Comparison of ENCODE assay signal across 14 cellular contexts in the genomic region with DNA sequence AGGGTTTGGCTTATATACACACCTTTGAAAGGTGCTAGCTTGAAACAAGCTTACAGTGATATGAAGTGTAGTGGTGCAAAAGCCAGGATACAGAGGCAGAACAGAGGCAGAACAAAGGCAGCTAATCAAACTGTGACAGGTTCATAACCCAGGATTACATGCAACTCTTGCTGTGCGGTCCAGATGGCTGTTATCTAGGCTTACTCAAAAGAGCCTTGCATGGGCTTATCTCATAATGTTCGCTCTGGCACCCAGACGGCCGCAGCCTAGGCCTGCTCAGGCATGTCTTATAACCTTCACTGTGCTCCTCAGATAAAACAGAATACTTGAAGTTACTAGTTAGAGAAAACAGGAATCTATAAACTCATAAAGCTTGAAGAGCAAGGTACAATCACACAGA. TPM values are rescaled to one million over a fixed set of nuclear protein-coding genes. Genes with fewer than 3 reads are reported as not detected.
A peak's percentile ranks its signal among the peaks of the same experiment; 100 is the strongest.
DNase-seq lines count a peak whose midpoint lies in the region; ATAC-seq, FAIRE-seq and TF ChIP-seq lines count a peak whose summit lies in the region.
"Had no signal": no experiment of that assay in that cellular context is flagged by ENCODE, and none has a peak within 500 bp of the region (broad histone marks: within the 10 kb centered on the region; RNA-seq: fewer than 3 reads in every experiment).

No MANE protein-coding gene starts in this region.

- H3K36me3 ChIP-seq in mammary epithelial cell (ENCODE audit: insufficient read depth, low read length) (no peaks in the 10 kb centered on the region), mesenchymal stem cell (ENCODE audit: control insufficient read depth in 1 of 2, insufficient read depth in 2 of 2, low read depth in 1 of 2, low read length in 2 of 2) (no peaks in the 10 kb centered on the region)

- ATAC-seq in HG02571 (IDR thresholded peaks at IDR 0.05; ENCODE audit: unreplicated experiment) (no peak), GM21619 (IDR thresholded peaks at IDR 0.05; ENCODE audit: unreplicated experiment) (no peak), HG02798 (IDR thresholded peaks at IDR 0.05; ENCODE audit: poor library complexity, unreplicated experiment) (no peak)
- ATAC-seq: HCT116, natural killer cell had no signal

- H3K4ac ChIP-seq in mesenchymal stem cell (ENCODE audit: low read depth in 1 of 2, low read length in 2 of 2) = no peak overlapping the region

- H3K9me3 ChIP-seq in mammary epithelial cell (replicated peaks; ENCODE audit: insufficient read depth, low read length) = no peaks in the 10 kb centered on the region
- H3K9me3 ChIP-seq in mesenchymal stem cell (ENCODE audit: control insufficient read depth, low read length) = no peaks in the 10 kb centered on the region

- no peak overlapping the region for H4K8ac ChIP-seq in mesenchymal stem cell (ENCODE audit: low read length)

- intact Hi-C loops in mammary epithelial cell (cut with micrococcal nuclease) = no loop called here

- in situ Hi-C loops in mammary epithelial cell (cut with MboI; ENCODE audit: low sequenced_read_pairs in 2 of 2) = no loop called here

- CTCF ChIA-PET in mammary epithelial cell (lab: Charles Lee; ENCODE audit: low non-redundant PET) = interaction anchor here (0.6 kb wide), 1 partner anchor 68 kb away, joined by 3 read pairs; no protein-coding TSS in a partner anchor

- H4K91ac ChIP-seq in mesenchymal stem cell (ENCODE audit: low read length) = no peak overlapping the region

- no peak overlapping the region for H2BK5ac ChIP-seq in mesenchymal stem cell (ENCODE audit: low read depth, low read length, poor library complexity, severe bottlenecking)

- no peak for TF ChIP-seq CTCF in D721Med (IDR thresholded peaks at IDR 0.05; ENCODE audit: insufficient read depth, missing control alignments)
- no peak for TF ChIP-seq CTCF in mammary epithelial cell (conservative IDR thresholded peaks at IDR 0.05 in 1 of 2, IDR thresholded peaks at IDR 0.05 in 1 of 2; ENCODE audit: extremely low read depth in 1 of 2, insufficient read depth in 1 of 2, low read depth in 1 of 2, low read length in 2 of 2)

- no peak overlapping the region for H3K18ac ChIP-seq in mesenchymal stem cell (ENCODE audit: low read depth in 1 of 2, low read length in 2 of 2)

- H3K9ac ChIP-seq in mammary epithelial cell (ENCODE audit: insufficient read depth, low read length) (no peak overlapping the region), mesenchymal stem cell (ENCODE audit: low read length) (no peak overlapping the region)

- H2AFZ ChIP-seq in mammary epithelial cell (ENCODE audit: low read depth, low read length) (peak overlapping the region; percentile 38), mesenchymal stem cell (ENCODE audit: low read depth, low read length) (no peak overlapping the region)

- H3K4me2 ChIP-seq in mammary epithelial cell (ENCODE audit: insufficient read depth, low read depth, low read length) (peak overlapping the region; percentile 54), mesenchymal stem cell (ENCODE audit: low read length, poor library complexity, severe bottlenecking) (no peak overlapping the region)

- dilution Hi-C loops in mammary epithelial cell (cut with HindIII; ENCODE audit: low sequenced_read_pairs) = no loop called here

- H3K14ac ChIP-seq in mesenchymal stem cell (ENCODE audit: low read length in 2 of 2) = no peak overlapping the region

- FAIRE-seq in D721Med (lab: Jason Lieb, UNC) (peak; percentile 55), urothelium cell line (lab: Jason Lieb, UNC) (no peak)

- H4K20me1 ChIP-seq in mammary epithelial cell (ENCODE audit: insufficient read depth, low read length) = no peaks in the 10 kb centered on the region

- no peak overlapping the region for H2BK15ac ChIP-seq in mesenchymal stem cell (ENCODE audit: low read depth, poor library complexity, severe bottlenecking)

- H3K27ac ChIP-seq in mammary epithelial cell (ENCODE audit: insufficient read depth, low read depth, low read length) (no peak overlapping the region), mesenchymal stem cell (ENCODE audit: low read length, poor library complexity, severe bottlenecking) (no peak overlapping the region)

- H3K79me2 ChIP-seq in mammary epithelial cell (ENCODE audit: insufficient read depth, low read length) = no peaks in the 10 kb centered on the region

- H2BK120ac ChIP-seq in mesenchymal stem cell (ENCODE audit: low read depth, low read length) = no peak overlapping the region

- no TSS peak for BruUV-seq in mammary epithelial cell (replicated peaks; lab: Mats Ljungman, UMichigan)

- H3K27me3 ChIP-seq in mammary epithelial cell (ENCODE audit: insufficient read depth, low read length) (no peaks in the 10 kb centered on the region), mesenchymal stem cell (ENCODE audit: control insufficient read depth in 1 of 2, insufficient read depth in 1 of 2, low read length in 2 of 2) (peaks cover 21 to 31% of the 10 kb centered on the region in 2 experiments)

- no peak for DNase-seq in D721Med (ENCODE audit: insufficient read length, low spot score)
- peak; percentile 85 for DNase-seq in NCI-H226
- peak; percentile 70 for DNase-seq in mammary epithelial cell
- DNase-seq in mesenchymal stem cell = peak; percentile 18
- DNase-seq in urothelium cell line (ENCODE audit: low spot score) = no peak
- DNase-seq: ACHN, KG1, natural killer cell, SIG-M5, trophoblast cell had no signal

- no peak overlapping the region for H3K23ac ChIP-seq in mesenchymal stem cell (ENCODE audit: low read length in 2 of 2)

- WGBS in mammary epithelial cell (ENCODE audit: low coverage, missing lambda C conversion rate) = 13% methylated on average over 4 of the region's 4 CpGs
- 54% methylated on average over 2 of the region's 4 CpGs for WGBS in mesenchymal stem cell

- H3K4me1 ChIP-seq in mammary epithelial cell (ENCODE audit: insufficient read depth, low read length) (peaks cover 38% of the 10 kb centered on the region), mesenchymal stem cell (ENCODE audit: control insufficient read depth, insufficient read depth, low read depth, low read length) (peaks cover 3% of the 10 kb centered on the region)

- no peak overlapping the region for H2BK12ac ChIP-seq in mesenchymal stem cell (ENCODE audit: low read length in 2 of 2)

- H3K79me1 ChIP-seq in mesenchymal stem cell (replicated peaks; ENCODE audit: low read length, poor library complexity, severe bottlenecking) = no peaks in the 10 kb centered on the region

- H2AK5ac ChIP-seq in mesenchymal stem cell (ENCODE audit: low read length, severe bottlenecking) = no peak overlapping the region

- H3K4me3 ChIP-seq in mammary epithelial cell (replicated peaks in 1 of 3; ENCODE audit: insufficient read depth in 1 of 3, low read depth in 2 of 3, low read length in 3 of 3) (no peak overlapping the region), mesenchymal stem cell (ENCODE audit: insufficient read depth in 1 of 2, low read depth in 1 of 2, low read length in 2 of 2) (no peak overlapping the region)

RNA-seq across cellular contexts. Expression of a gene that starts 22.8 kb away (rescaled TPM):
- total RNA-seq in mammary epithelial cell = under 1 TPM; 0.05 to 0.50 TPM
- polyA plus RNA-seq in mammary epithelial cell = 2.6 TPM
- 0.78 TPM for polyA minus RNA-seq in mammary epithelial cell
- polyA plus RNA-seq in mesenchymal stem cell (2013, experiment 1 of 2) = 0.04 TPM
- polyA plus RNA-seq in mesenchymal stem cell (2013, experiment 2 of 2) = 0.03 TPM

Comparison
In these comparisons a context has a peak if more than half of its experiments do, and no peak if none do; other contexts are left out.
1. DNase-seq: peak in NCI-H226 (single experiment), mammary epithelial cell (single experiment) and mesenchymal stem cell (single experiment); none in D721Med (single experiment) and urothelium cell line (single experiment).